8 cellular contexts compared by ENCODE assay signal in the genomic region with DNA sequence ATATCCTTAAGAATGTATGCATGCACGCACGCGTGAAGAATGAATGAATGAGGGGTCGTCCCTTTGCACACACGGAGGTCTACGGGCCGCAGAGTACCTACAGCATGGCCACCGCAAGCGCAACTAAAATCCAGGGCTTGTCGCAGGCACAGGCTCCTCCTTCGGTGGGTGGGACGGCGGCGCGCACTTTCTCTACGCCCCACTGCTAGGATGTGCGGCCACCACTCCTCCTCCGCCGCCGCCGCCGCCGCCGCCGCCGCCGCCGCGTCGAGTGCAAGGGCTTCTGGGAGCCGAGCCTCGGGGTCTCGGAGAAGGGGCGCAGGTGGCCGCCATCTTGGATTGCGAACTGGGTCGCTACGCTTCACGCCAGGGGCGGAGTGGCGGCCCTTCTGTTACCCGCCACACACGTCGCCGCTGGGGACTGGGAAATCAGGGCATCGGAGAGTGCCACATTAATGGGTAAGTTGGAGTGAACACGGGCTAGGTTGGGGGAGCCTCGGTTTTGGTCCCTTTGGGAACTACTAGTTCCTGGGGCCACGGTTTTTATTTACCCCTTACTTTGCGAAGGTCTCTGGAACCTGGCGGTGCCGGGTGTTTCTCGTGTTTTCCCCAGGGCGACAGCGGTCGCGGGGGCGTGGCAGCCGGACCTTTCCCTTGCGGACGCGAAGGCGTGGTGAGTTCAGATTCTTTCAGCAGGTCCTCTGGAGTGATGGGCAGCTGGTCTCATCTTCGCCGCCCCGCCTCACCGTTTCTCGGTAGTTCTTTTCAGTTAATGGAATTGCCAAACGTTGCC. TPM values are rescaled to one million over a fixed set of nuclear protein-coding genes. Genes with fewer than 3 reads are reported as not detected.
DNase-seq lines count a peak whose midpoint lies in the region; ATAC-seq and TF ChIP-seq lines count a peak whose summit lies in the region.

A gene (plus strand): TSS at position 332 of the 793 bp plus-strand sequence. CDS start 124 bp downstream, at position 456.

- peak within 1 kb of the TSS; percentile 87 for H3K9ac ChIP-seq in OCI-LY3 (ENCODE audit: low read length)

- DNase-seq in DMS 273 treated with DMSO at 0.1 percent for 48 hours (lab: John Stamatoyannopoulos, UW) (peak; percentile 88), HuH-7.5 (ENCODE audit: low spot score) (peak; percentile 76), activated T-cell treated with anti-CD3 and anti-CD28 coated beads for 24 hours (ENCODE audit: low read depth) (peak; percentile 90), epithelial cell of esophagus (ENCODE audit: low read depth) (peak; percentile 89), mucosa of gallbladder (ENCODE audit: low spot score) (peak; percentile 91)
- DNase-seq in stimulated activated CD8-positive, alpha-beta memory T cell treated with anti-CD3 and anti-CD28 coated beads, Interleukin-4, amount 100 ng/mL, for 24 hours (ENCODE audit: low read depth): peak; percentile 86

- H2AFZ ChIP-seq in OCI-LY3 (ENCODE audit: low read depth, low read length): peak within 1 kb of the TSS; percentile 99

- H4K20me1 ChIP-seq in OCI-LY3 (ENCODE audit: insufficient read depth, low read length): no peaks in the 10 kb centered on the region

- H3K4me1 ChIP-seq in OCI-LY3 (ENCODE audit: low read length): peaks cover 6% of the 10 kb centered on the region

- H3K79me2 ChIP-seq in OCI-LY3 (ENCODE audit: low read length): peaks cover 43% of the 10 kb centered on the region

- H3K4me3 ChIP-seq in OCI-LY3 (ENCODE audit: low read length): peak within 1 kb of the TSS; percentile 88
- peak within 1 kb of the TSS; percentile 76 for H3K4me3 ChIP-seq in epithelial cell of esophagus (ENCODE audit: low read length)

- no peaks in the 10 kb centered on the region for H3K9me3 ChIP-seq in OCI-LY3 (ENCODE audit: insufficient read depth, low read length)

- peak; percentile 98 for ATAC-seq in GM21528 (IDR thresholded peaks at IDR 0.05; ENCODE audit: low FRiP score, unreplicated experiment)

- TF ChIP-seq CTCF in OCI-LY3 (IDR thresholded peaks at IDR 0.05; ENCODE audit: low read depth, low read length) (no peak), epithelial cell of esophagus (IDR thresholded peaks at IDR 0.05; ENCODE audit: insufficient read depth, low read depth, low read length, missing control alignments) (no peak)

- no peaks in the 10 kb centered on the region for H3K27me3 ChIP-seq in OCI-LY3 (ENCODE audit: low read depth, low read length)

- peaks cover 6% of the 10 kb centered on the region for H3K36me3 ChIP-seq in OCI-LY3 (replicated peaks; ENCODE audit: low read depth, low read length)

- peak within 1 kb of the TSS; percentile 82 for H3K4me2 ChIP-seq in OCI-LY3 (ENCODE audit: low read length)

- peak within 1 kb of the TSS; percentile 74 for H3K27ac ChIP-seq in OCI-LY3 (ENCODE audit: low read length)

RNA-seq across cellular contexts. Expression of the gene that starts here (rescaled TPM):
- 11.9 TPM for total RNA-seq in mucosa of gallbladder

Comparison
In these comparisons a context has a peak if more than half of its experiments do, and no peak if none do; other contexts are left out.
1. Peak in every context shown above with its lines: DNase-seq, ATAC-seq, H3K4me3 ChIP-seq and H3K27ac ChIP-seq.